8 cellular contexts compared by ENCODE assay signal in the genomic region with DNA sequence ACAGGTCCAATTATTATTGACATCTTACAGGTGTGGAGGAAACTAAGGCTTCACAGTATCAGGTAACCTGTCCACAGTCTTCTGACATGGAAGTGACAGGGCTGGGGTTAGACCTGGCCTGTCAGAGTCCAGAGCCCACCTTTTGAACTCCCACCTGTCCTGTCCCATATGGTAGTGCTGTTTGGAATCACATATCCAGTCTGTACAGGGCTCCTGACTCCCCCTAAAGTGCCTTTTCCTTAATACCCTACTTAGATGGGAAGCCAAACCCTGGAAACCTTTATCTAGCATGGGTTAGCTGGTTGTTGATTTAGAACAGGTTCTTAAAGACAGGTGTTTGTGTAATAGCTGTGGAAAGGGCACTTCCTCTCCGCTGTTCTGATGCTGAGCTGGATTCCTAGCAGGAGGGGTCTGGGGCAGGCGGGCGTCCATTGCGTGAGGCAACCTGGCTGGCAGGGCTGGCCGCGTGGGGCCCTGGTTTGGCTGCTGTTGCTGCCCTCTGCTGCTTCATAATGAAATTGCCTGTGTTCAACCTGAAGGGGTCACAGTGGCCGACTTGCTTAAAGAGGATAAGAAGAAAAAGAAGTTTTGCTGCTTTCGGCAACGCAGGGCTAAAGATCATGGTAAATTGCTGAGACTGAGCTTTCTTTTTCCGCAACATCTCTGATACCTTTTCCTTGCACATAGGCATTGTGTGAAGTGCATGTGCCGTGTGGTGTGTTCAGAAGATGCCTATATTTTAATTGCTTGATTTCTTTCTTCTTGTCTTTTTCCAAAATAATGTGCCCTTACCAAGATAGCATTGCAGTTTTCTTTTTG.
A peak's percentile ranks its signal among the peaks of the same experiment; 100 is the strongest.
DNase-seq lines count a peak whose midpoint lies in the region; TF ChIP-seq lines count a peak whose summit lies in the region.

No MANE protein-coding gene starts in this region.

- no peak overlapping the region for H3K27ac ChIP-seq in transverse colon

- H3K27me3 Mint-ChIP-seq in osteocyte (ENCODE audit: unreplicated experiment), result peaks cover 24% of the 10 kb centered on the region

- no peaks in the 10 kb centered on the region for H3K9me3 Mint-ChIP-seq in osteocyte (ENCODE audit: unreplicated experiment)

- no peak overlapping the region for H3K27ac Mint-ChIP-seq in osteocyte (ENCODE audit: unreplicated experiment)

- intact Hi-C loops in transverse colon (cut with DNase I; ENCODE audit: low total_unique reads), result loop anchor here (5.0 kb wide), 2 partner anchors 333 to 413 kb away; no protein-coding TSS in a partner anchor

- no peaks in the 10 kb centered on the region for H3K9me3 ChIP-seq in transverse colon

- H3K36me3 Mint-ChIP-seq in osteocyte (ENCODE audit: unreplicated experiment), result no peaks in the 10 kb centered on the region

- TF ChIP-seq CTCF in AG10803 (conservative IDR thresholded peaks at IDR 0.05; ENCODE audit: low read length) (peak; percentile 78), osteocyte (IDR thresholded peaks at IDR 0.05) (peak; percentile 87), transverse colon (IDR thresholded peaks at IDR 0.05) (peak; percentile 75 to 82 (median 80))

- TF ChIP-seq POLR2A in transverse colon (IDR thresholded peaks at IDR 0.05), result no peak

- no peak for TF ChIP-seq EP300 in transverse colon (IDR thresholded peaks at IDR 0.05; ENCODE audit: low read depth)

- H3K27me3 ChIP-seq in transverse colon, result no peaks in the 10 kb centered on the region

- in situ Hi-C loops in transverse colon (cut with MboI; ENCODE audit: low pct_ligation_motif_present in 1 of 4, low pct_unique_long_range_greater_than_20kb in 1 of 4, low sequenced_read_pairs in 3 of 4), result loop anchor here (5.0 to 25.0 kb wide), 5 partner anchors 333 to 598 kb away; no protein-coding TSS in a partner anchor

- peaks cover 0 to 6% (median 0%) of the 10 kb centered on the region in 4 donors for H3K4me1 ChIP-seq in transverse colon

- whole genome bisulfite sequencing in transverse colon (ENCODE audit: low coverage in 1 of 2), 2 donors, result 27 to 80% methylated on average over 2 to 7 of the region's 11 CpGs

- peaks cover 2% of the 10 kb centered on the region for H3K4me1 Mint-ChIP-seq in osteocyte (ENCODE audit: unreplicated experiment)

- H3K36me3 ChIP-seq in transverse colon, result no peaks in the 10 kb centered on the region

- no peak overlapping the region for H3K4me3 ChIP-seq in AG10803 (ENCODE audit: low read length)
- no peak overlapping the region for H3K4me3 ChIP-seq in transverse colon

- no peak overlapping the region for H3K4me3 Mint-ChIP-seq in osteocyte (ENCODE audit: unreplicated experiment)

- peak; percentile 51 for DNase-seq in AG10803 (ENCODE audit: low read depth)
- peak; percentile 59 for DNase-seq in GM19238 (ENCODE audit: insufficient read length, low spot score)
- DNase-seq in KG1 (lab: John Stamatoyannopoulos, UW), result peak; percentile 63
- peak; percentile 44 for DNase-seq in SHP77 treated with DMSO at 0.1 percent for 48 hours (lab: John Stamatoyannopoulos, UW)
- peak in 3 of 4 experiments; percentile 12 to 19 (median 17) for DNase-seq in activated naive CD4-positive, alpha-beta T cell (lab: John Stamatoyannopoulos, UW)
- DNase-seq in globus pallidus (ENCODE audit: low spot score), result peak; percentile 54
- peak; percentile 89 for DNase-seq in osteocyte (ENCODE audit: extremely low spot score, unreplicated experiment)
- DNase-seq in transverse colon, result peak; percentile 60

Comparison
In these comparisons a context has a peak if more than half of its experiments do, and no peak if none do; other contexts are left out.
1. DNase-seq: peak in every context shown above with its lines; median percentile 89 in osteocyte; 63 in KG1; 60 in transverse colon; 59 in GM19238; 54 in globus pallidus; 51 in AG10803; 44 in SHP77 treated with DMSO at 0.1 percent for 48 hours; 17 in activated naive CD4-positive, alpha-beta T cell.